22 cellular contexts compared by ENCODE assay signal in genomic region chr13:34145061-34145460, GRCh38.
"Had no signal": no experiment of that assay in that cellular context is flagged by ENCODE, and none has a peak within 500 bp of the region (broad histone marks: within the 10 kb centered on the region; RNA-seq: fewer than 3 reads in every experiment).

No MANE protein-coding gene starts in this region.

- H3K27me3 ChIP-seq: Peyer's patch had no signal

- H3K36me3 ChIP-seq: Peyer's patch had no signal

- DNase-seq: activated CD4-positive, alpha-beta T cell treated with anti-CD3 and anti-CD28 coated beads for 48 hours; activated CD4-positive, alpha-beta T cell treated with anti-CD3 and anti-CD28 coated beads, Interleukin-2, amount 50 U/mL, for 4 hours; activated CD4-positive, CD25-positive, alpha-beta regulatory T cell treated with anti-CD3 and anti-CD28 coated beads, Interleukin-2, amount 50 U/mL, for 72 hours; activated CD8-positive, alpha-beta memory T cell treated with anti-CD3 and anti-CD28 coated beads, Interleukin-2, amount 50 U/mL, for 48 hours; activated CD8-positive, alpha-beta T cell treated with anti-CD3 and anti-CD28 coated beads, Interleukin-2, amount 10 ng/mL, durations not matched to agents 7 days and 5 days; activated T-cell treated with anti-CD3 and anti-CD28 coated beads, Interleukin-2, amount 50 U/mL, for 1 hour; aorta; central memory CD4-positive, alpha-beta T cell; Karpas-422; MM.1S; NCI-H1105; NCI-H1436; NCI-H187 treated with DMSO at 0.1 percent for 48 hours; NCI-H2081 treated with DMSO at 0.1 percent for 48 hours; NCI-H2227 treated with DMSO at 0.1 percent for 48 hours; NCI-H526; Peyer's patch; SIG-M5; T-helper 17 cell; T-helper 9 cell had no signal

- H3K4me3 ChIP-seq: Peyer's patch had no signal

- H3K27ac ChIP-seq: Peyer's patch had no signal

- FAIRE-seq: bronchial epithelial cell had no signal

- H3K9me3 ChIP-seq: Peyer's patch had no signal

- ATAC-seq: activated CD8-positive, alpha-beta T cell treated with anti-CD3 and anti-CD28 coated beads, Interleukin-2, amount 10 ng/mL, durations not matched to agents 7 days and 5 days; T-helper 17 cell; WTC11 had no signal

- H3K4me1 ChIP-seq: Peyer's patch had no signal
